Comparison of ENCODE assay signal across 1 cellular context in genomic region chr12:112839386-112839972, GRCh38.
TF ChIP-seq lines count a peak whose summit lies in the region.

No MANE protein-coding gene starts in this region.

TF ChIP-seq in HepG2, 621 proteins besides CTCF, POLR2A, EP300 and RAD21 (continued from another document):
- TF ChIP-seq, protein P1, sequence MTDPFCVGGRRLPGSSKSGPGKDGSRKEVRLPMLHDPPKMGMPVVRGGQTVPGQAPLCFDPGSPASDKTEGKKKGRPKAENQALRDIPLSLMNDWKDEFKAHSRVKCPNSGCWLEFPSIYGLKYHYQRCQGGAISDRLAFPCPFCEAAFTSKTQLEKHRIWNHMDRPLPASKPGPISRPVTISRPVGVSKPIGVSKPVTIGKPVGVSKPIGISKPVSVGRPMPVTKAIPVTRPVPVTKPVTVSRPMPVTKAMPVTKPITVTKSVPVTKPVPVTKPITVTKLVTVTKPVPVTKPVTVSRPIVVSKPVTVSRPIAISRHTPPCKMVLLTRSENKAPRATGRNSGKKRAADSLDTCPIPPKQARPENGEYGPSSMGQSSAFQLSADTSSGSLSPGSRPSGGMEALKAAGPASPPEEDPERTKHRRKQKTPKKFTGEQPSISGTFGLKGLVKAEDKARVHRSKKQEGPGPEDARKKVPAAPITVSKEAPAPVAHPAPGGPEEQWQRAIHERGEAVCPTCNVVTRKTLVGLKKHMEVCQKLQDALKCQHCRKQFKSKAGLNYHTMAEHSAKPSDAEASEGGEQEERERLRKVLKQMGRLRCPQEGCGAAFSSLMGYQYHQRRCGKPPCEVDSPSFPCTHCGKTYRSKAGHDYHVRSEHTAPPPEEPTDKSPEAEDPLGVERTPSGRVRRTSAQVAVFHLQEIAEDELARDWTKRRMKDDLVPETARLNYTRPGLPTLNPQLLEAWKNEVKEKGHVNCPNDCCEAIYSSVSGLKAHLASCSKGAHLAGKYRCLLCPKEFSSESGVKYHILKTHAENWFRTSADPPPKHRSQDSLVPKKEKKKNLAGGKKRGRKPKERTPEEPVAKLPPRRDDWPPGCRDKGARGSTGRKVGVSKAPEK (CRISPR knock-in tag; IDR thresholded peaks at IDR 0.05; ENCODE audit: borderline replicate concordance), result no peak
- no peak for TF ChIP-seq ZEB1 (IDR thresholded peaks at IDR 0.05; ENCODE audit: insufficient replicate concordance, low read depth)
- peak; percentile 57; the same call in 1 of the 2 replicates for TF ChIP-seq HMG20A (CRISPR knock-in tag; IDR thresholded peaks at IDR 0.05; ENCODE audit: borderline replicate concordance)
- TF ChIP-seq, protein P2, sequence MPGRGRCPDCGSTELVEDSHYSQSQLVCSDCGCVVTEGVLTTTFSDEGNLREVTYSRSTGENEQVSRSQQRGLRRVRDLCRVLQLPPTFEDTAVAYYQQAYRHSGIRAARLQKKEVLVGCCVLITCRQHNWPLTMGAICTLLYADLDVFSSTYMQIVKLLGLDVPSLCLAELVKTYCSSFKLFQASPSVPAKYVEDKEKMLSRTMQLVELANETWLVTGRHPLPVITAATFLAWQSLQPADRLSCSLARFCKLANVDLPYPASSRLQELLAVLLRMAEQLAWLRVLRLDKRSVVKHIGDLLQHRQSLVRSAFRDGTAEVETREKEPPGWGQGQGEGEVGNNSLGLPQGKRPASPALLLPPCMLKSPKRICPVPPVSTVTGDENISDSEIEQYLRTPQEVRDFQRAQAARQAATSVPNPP (CRISPR knock-in tag; IDR thresholded peaks at IDR 0.05), result no peak
- TF ChIP-seq, protein P3, sequence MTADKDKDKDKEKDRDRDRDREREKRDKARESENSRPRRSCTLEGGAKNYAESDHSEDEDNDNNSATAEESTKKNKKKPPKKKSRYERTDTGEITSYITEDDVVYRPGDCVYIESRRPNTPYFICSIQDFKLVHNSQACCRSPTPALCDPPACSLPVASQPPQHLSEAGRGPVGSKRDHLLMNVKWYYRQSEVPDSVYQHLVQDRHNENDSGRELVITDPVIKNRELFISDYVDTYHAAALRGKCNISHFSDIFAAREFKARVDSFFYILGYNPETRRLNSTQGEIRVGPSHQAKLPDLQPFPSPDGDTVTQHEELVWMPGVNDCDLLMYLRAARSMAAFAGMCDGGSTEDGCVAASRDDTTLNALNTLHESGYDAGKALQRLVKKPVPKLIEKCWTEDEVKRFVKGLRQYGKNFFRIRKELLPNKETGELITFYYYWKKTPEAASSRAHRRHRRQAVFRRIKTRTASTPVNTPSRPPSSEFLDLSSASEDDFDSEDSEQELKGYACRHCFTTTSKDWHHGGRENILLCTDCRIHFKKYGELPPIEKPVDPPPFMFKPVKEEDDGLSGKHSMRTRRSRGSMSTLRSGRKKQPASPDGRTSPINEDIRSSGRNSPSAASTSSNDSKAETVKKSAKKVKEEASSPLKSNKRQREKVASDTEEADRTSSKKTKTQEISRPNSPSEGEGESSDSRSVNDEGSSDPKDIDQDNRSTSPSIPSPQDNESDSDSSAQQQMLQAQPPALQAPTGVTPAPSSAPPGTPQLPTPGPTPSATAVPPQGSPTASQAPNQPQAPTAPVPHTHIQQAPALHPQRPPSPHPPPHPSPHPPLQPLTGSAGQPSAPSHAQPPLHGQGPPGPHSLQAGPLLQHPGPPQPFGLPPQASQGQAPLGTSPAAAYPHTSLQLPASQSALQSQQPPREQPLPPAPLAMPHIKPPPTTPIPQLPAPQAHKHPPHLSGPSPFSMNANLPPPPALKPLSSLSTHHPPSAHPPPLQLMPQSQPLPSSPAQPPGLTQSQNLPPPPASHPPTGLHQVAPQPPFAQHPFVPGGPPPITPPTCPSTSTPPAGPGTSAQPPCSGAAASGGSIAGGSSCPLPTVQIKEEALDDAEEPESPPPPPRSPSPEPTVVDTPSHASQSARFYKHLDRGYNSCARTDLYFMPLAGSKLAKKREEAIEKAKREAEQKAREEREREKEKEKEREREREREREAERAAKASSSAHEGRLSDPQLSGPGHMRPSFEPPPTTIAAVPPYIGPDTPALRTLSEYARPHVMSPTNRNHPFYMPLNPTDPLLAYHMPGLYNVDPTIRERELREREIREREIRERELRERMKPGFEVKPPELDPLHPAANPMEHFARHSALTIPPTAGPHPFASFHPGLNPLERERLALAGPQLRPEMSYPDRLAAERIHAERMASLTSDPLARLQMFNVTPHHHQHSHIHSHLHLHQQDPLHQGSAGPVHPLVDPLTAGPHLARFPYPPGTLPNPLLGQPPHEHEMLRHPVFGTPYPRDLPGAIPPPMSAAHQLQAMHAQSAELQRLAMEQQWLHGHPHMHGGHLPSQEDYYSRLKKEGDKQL (CRISPR knock-in tag; IDR thresholded peaks at IDR 0.05; ENCODE audit: low read depth), result 0 out of 2 replicates have a peak, but pooled peaks have one; percentile 14
TF ChIP-seq in HepG2: peak in this region for 22.
